In the genomic region with DNA sequence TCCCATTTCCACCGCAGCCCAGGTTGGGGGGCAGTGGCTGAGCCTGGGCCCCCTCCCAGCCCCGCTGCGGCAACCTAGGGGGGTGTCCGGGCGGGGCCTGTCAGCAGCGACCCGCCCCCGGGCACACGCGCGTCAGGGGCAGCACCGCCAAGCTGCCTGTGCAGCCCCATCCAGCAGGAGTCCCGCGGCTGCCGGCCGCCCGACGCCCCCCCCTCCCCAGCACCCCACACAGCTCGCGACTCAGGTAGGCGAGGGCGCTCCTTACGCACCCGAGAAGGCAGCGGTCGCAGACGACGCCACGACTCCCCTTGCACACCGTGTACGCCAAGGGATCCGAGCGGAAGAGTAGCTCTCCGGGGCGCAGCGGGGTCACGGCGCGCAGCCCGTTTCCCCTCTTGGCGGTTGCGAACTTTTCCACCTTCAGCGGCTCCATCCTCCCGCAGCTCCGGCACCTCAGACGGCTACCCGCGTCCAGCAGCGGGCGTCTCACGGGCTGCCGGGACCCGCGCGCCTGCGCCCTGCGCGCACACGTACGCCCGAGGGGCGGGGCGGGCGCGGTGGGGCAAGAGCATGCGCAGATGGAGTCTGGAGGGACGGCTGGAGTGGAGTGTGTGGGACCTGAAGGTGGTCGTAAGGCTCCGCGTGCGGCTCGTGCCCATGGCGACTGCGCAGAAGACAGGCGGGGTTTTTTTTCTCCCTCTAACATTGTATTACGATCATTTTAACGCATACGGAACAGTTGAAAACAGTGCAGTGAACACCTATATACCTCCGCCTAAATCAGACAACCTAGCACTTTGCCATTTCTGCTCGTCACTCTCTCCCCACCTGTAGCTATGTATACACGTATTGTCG, we compare ENCODE assay signal across 1 cellular context.
TF ChIP-seq lines count a peak whose summit lies in the region.

TSS of gene SMYD3 (minus strand) at position 495 of the 855 bp plus-strand sequence.

TF ChIP-seq in K562, 482 proteins besides CTCF, POLR2A, EP300 and RAD21 (continued from another document and continues in another):
- TF ChIP-seq, protein P1, sequence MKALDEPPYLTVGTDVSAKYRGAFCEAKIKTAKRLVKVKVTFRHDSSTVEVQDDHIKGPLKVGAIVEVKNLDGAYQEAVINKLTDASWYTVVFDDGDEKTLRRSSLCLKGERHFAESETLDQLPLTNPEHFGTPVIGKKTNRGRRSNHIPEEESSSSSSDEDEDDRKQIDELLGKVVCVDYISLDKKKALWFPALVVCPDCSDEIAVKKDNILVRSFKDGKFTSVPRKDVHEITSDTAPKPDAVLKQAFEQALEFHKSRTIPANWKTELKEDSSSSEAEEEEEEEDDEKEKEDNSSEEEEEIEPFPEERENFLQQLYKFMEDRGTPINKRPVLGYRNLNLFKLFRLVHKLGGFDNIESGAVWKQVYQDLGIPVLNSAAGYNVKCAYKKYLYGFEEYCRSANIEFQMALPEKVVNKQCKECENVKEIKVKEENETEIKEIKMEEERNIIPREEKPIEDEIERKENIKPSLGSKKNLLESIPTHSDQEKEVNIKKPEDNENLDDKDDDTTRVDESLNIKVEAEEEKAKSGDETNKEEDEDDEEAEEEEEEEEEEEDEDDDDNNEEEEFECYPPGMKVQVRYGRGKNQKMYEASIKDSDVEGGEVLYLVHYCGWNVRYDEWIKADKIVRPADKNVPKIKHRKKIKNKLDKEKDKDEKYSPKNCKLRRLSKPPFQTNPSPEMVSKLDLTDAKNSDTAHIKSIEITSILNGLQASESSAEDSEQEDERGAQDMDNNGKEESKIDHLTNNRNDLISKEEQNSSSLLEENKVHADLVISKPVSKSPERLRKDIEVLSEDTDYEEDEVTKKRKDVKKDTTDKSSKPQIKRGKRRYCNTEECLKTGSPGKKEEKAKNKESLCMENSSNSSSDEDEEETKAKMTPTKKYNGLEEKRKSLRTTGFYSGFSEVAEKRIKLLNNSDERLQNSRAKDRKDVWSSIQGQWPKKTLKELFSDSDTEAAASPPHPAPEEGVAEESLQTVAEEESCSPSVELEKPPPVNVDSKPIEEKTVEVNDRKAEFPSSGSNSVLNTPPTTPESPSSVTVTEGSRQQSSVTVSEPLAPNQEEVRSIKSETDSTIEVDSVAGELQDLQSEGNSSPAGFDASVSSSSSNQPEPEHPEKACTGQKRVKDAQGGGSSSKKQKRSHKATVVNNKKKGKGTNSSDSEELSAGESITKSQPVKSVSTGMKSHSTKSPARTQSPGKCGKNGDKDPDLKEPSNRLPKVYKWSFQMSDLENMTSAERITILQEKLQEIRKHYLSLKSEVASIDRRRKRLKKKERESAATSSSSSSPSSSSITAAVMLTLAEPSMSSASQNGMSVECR (CRISPR knock-in tag; IDR thresholded peaks at IDR 0.05), result peak; percentile 64; the same call in 1 of the 2 replicates
- peak in 1 of 2 experiments; percentile 44; a peak in 1 of 4 replicates for TF ChIP-seq HDAC1 (IDR thresholded peaks at IDR 0.05)
- TF ChIP-seq SAFB (IDR thresholded peaks at IDR 0.05; ENCODE audit: borderline replicate concordance, low read depth, low read length), result peak; percentile 61; the same call in 1 of the 2 replicates
- TF ChIP-seq SIN3B (IDR thresholded peaks at IDR 0.05; ENCODE audit: low read depth), result no peak
- no peak for TF ChIP-seq ZNF644 (tag; IDR thresholded peaks at IDR 0.05; ENCODE audit: low read depth)
- peak; percentile 98 for TF ChIP-seq NCOA6 (IDR thresholded peaks at IDR 0.05)
- TF ChIP-seq MIER1 (IDR thresholded peaks at IDR 0.05; ENCODE audit: low read depth), result no peak
- TF ChIP-seq ZNF668 (CRISPR knock-in tag; IDR thresholded peaks at IDR 0.05), result no peak
- no peak for TF ChIP-seq RBM34 (IDR thresholded peaks at IDR 0.05; ENCODE audit: borderline replicate concordance, insufficient read depth, low read length)
- TF ChIP-seq ETV5 (CRISPR knock-in tag; IDR thresholded peaks at IDR 0.05; ENCODE audit: low read depth), result no peak; the same call in 1 of the 2 replicates
- no peak for TF ChIP-seq PBX2 (CRISPR knock-in tag; IDR thresholded peaks at IDR 0.05; ENCODE audit: low read depth)
- no peak for TF ChIP-seq PBX2 (tag; conservative IDR thresholded peaks at IDR 0.05; ENCODE audit: low read depth)
- no peak for TF ChIP-seq ZNF695 (CRISPR knock-in tag; IDR thresholded peaks at IDR 0.05)
- TF ChIP-seq ELF4 (CRISPR knock-in tag; IDR thresholded peaks at IDR 0.05), result no peak
- no peak for TF ChIP-seq ZBTB9 (CRISPR knock-in tag; IDR thresholded peaks at IDR 0.05)
- peak; percentile 62 for TF ChIP-seq SUPT5H (IDR thresholded peaks at IDR 0.05)
- no peak for TF ChIP-seq KAT8 (IDR thresholded peaks at IDR 0.05; ENCODE audit: low read depth)
- no peak for TF ChIP-seq SNIP1 (IDR thresholded peaks at IDR 0.05; ENCODE audit: low read depth)
- TF ChIP-seq, protein P2, sequence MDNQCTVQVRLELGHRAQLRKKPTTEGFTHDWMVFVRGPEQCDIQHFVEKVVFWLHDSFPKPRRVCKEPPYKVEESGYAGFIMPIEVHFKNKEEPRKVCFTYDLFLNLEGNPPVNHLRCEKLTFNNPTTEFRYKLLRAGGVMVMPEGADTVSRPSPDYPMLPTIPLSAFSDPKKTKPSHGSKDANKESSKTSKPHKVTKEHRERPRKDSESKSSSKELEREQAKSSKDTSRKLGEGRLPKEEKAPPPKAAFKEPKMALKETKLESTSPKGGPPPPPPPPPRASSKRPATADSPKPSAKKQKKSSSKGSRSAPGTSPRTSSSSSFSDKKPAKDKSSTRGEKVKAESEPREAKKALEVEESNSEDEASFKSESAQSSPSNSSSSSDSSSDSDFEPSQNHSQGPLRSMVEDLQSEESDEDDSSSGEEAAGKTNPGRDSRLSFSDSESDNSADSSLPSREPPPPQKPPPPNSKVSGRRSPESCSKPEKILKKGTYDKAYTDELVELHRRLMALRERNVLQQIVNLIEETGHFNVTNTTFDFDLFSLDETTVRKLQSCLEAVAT (IDR thresholded peaks at IDR 0.05), result no peak; a peak in 1 of 4 replicates
- TF ChIP-seq, protein P3, sequence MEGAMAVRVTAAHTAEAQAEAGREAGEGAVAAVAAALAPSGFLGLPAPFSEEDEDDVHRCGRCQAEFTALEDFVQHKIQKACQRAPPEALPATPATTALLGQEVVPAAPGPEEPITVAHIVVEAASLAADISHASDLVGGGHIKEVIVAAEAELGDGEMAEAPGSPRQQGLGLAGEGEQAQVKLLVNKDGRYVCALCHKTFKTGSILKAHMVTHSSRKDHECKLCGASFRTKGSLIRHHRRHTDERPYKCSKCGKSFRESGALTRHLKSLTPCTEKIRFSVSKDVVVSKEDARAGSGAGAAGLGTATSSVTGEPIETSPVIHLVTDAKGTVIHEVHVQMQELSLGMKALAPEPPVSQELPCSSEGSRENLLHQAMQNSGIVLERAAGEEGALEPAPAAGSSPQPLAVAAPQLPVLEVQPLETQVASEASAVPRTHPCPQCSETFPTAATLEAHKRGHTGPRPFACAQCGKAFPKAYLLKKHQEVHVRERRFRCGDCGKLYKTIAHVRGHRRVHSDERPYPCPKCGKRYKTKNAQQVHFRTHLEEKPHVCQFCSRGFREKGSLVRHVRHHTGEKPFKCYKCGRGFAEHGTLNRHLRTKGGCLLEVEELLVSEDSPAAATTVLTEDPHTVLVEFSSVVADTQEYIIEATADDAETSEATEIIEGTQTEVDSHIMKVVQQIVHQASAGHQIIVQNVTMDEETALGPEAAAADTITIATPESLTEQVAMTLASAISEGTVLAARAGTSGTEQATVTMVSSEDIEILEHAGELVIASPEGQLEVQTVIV (CRISPR knock-in tag; IDR thresholded peaks at IDR 0.05; ENCODE audit: borderline replicate concordance), result no peak
- TF ChIP-seq RUNX1 (IDR thresholded peaks at IDR 0.05; ENCODE audit: low read depth), result no peak
- peak; percentile 79 for TF ChIP-seq HMGN3 (IDR thresholded peaks at IDR 0.05; ENCODE audit: borderline replicate concordance, extremely low read depth, insufficient read length, low read depth, low read length)
- TF ChIP-seq E2F6 (IDR thresholded peaks at IDR 0.05; ENCODE audit: borderline replicate concordance in 1 of 2, extremely low read depth in 1 of 2, insufficient read depth in 1 of 2, insufficient read length in 1 of 2, low read depth in 1 of 2, low read length in 1 of 2, poor library complexity in 1 of 2, severe bottlenecking in 1 of 2), result peak; percentile 50 to 59
- TF ChIP-seq, protein P4, sequence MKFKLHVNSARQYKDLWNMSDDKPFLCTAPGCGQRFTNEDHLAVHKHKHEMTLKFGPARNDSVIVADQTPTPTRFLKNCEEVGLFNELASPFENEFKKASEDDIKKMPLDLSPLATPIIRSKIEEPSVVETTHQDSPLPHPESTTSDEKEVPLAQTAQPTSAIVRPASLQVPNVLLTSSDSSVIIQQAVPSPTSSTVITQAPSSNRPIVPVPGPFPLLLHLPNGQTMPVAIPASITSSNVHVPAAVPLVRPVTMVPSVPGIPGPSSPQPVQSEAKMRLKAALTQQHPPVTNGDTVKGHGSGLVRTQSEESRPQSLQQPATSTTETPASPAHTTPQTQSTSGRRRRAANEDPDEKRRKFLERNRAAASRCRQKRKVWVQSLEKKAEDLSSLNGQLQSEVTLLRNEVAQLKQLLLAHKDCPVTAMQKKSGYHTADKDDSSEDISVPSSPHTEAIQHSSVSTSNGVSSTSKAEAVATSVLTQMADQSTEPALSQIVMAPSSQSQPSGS (CRISPR knock-in tag; IDR thresholded peaks at IDR 0.05), result no peak
- TF ChIP-seq TEAD1 (CRISPR knock-in tag; IDR thresholded peaks at IDR 0.05), result peak in 1 of 2 experiments; percentile 12; a peak in 1 of 4 replicates
- TF ChIP-seq ZNF512 (tag; IDR thresholded peaks at IDR 0.05), result no peak
- 0 out of 2 replicates have a peak, but pooled peaks have one; percentile 45 for TF ChIP-seq ZNF766 (CRISPR knock-in tag; conservative IDR thresholded peaks at IDR 0.05)
- peak; percentile 72 for TF ChIP-seq GMEB1 (CRISPR knock-in tag; IDR thresholded peaks at IDR 0.05)
- TF ChIP-seq PCBP2 (IDR thresholded peaks at IDR 0.05; ENCODE audit: low read depth, low read length, poor library complexity, severe bottlenecking), result no peak
- TF ChIP-seq ILK (tag; IDR thresholded peaks at IDR 0.05; ENCODE audit: borderline replicate concordance, low read depth), result no peak
- no peak for TF ChIP-seq MAFF (IDR thresholded peaks at IDR 0.05; ENCODE audit: low read length)
- no peak for TF ChIP-seq RBM15 (IDR thresholded peaks at IDR 0.05; ENCODE audit: insufficient read depth, low read length)
- TF ChIP-seq CHCHD3 (CRISPR knock-in tag; IDR thresholded peaks at IDR 0.05), result no peak
- no peak for TF ChIP-seq NFYB (IDR thresholded peaks at IDR 0.05; ENCODE audit: extremely low read depth, insufficient read length)
- TF ChIP-seq XRCC5 (IDR thresholded peaks at IDR 0.05; ENCODE audit: low read depth, low read length), result no peak
